8 cellular contexts compared by ENCODE assay signal in genomic region chr22:44025171-44026065, GRCh38. TPM values are rescaled to one million over a fixed set of nuclear protein-coding genes. Genes with fewer than 3 reads are reported as not detected.
DNase-seq lines count a peak whose midpoint lies in the region; ATAC-seq and TF ChIP-seq lines count a peak whose summit lies in the region.

No MANE protein-coding gene starts in this region.

- no peaks in the 10 kb centered on the region for H3K9me3 Mint-ChIP-seq in activated T-cell treated with anti-CD3 and anti-CD28 coated beads, Interleukin-2, amount 50 U/mL, for 4 hours
- no peaks in the 10 kb centered on the region for H3K9me3 Mint-ChIP-seq in effector memory CD8-positive, alpha-beta T cell

- peak overlapping the region; percentile 82 for H3K4me2 ChIP-seq in parathyroid adenoma (ENCODE audit: low read length)

- peaks cover 33% of the 10 kb centered on the region for H3K4me1 Mint-ChIP-seq in activated T-cell treated with anti-CD3 and anti-CD28 coated beads, Interleukin-2, amount 50 U/mL, for 4 hours (ENCODE audit: low read depth)
- H3K4me1 Mint-ChIP-seq in effector memory CD8-positive, alpha-beta T cell (ENCODE audit: low read depth in 2 of 2), result peaks cover 30 to 35% of the 10 kb centered on the region in 2 donors

- no peaks in the 10 kb centered on the region for H3K36me3 ChIP-seq in Peyer's patch
- H3K36me3 ChIP-seq in parathyroid adenoma (ENCODE audit: control insufficient read depth, insufficient read depth, low read length), result no peaks in the 10 kb centered on the region

- no peaks in the 10 kb centered on the region for H3K79me2 ChIP-seq in parathyroid adenoma

- peak in 1 of 2 donors; percentile 19 for TF ChIP-seq POLR2A in Peyer's patch (IDR thresholded peaks at IDR 0.05)

- DNase-seq in activated T-cell treated with anti-CD3 and anti-CD28 coated beads, Interleukin-2, amount 50 U/mL, for 4 hours, result no peak
- DNase-seq in activated T-cell treated with anti-CD3 and anti-CD28 coated beads for 4 hours (no peak), Peyer's patch (peak in 2 of 3 donors; percentile 92 to 93), NCI-H2081 (lab: John Stamatoyannopoulos, UW) (no peak), NCI-H1048 (lab: John Stamatoyannopoulos, UW) (no peak)
- no peak for DNase-seq in effector memory CD8-positive, alpha-beta T cell

- ATAC-seq in activated T-cell treated with anti-CD3 and anti-CD28 coated beads, Interleukin-2, amount 50 U/mL, for 4 hours, result no peak
- ATAC-seq in HG02884 (IDR thresholded peaks at IDR 0.05; ENCODE audit: unreplicated experiment), result peak; percentile 64
- no peak for ATAC-seq in effector memory CD8-positive, alpha-beta T cell (replicated peaks)

- H3K4me3 ChIP-seq in Peyer's patch (peak overlapping the region; percentile 62 to 82 (median 66)), parathyroid adenoma (ENCODE audit: low read depth, low read length) (peak overlapping the region; percentile 54)

- H3K4me1 ChIP-seq in Peyer's patch (peaks cover 0 to 12% (median 8%) of the 10 kb centered on the region in 4 donors), parathyroid adenoma (no peaks in the 10 kb centered on the region)

- peak overlapping the region; percentile 78 for H3K4me3 Mint-ChIP-seq in activated T-cell treated with anti-CD3 and anti-CD28 coated beads, Interleukin-2, amount 50 U/mL, for 4 hours
- H3K4me3 Mint-ChIP-seq in effector memory CD8-positive, alpha-beta T cell, result peak overlapping the region; percentile 74 to 80

- peaks cover 29% of the 10 kb centered on the region for H3K27me3 Mint-ChIP-seq in activated T-cell treated with anti-CD3 and anti-CD28 coated beads, Interleukin-2, amount 50 U/mL, for 4 hours (ENCODE audit: low read depth)
- no peaks in the 10 kb centered on the region for H3K27me3 Mint-ChIP-seq in effector memory CD8-positive, alpha-beta T cell

- H3K27ac Mint-ChIP-seq in effector memory CD8-positive, alpha-beta T cell, result peak overlapping the region; percentile 95 to 97

- no peak for TF ChIP-seq CTCF in Peyer's patch (IDR thresholded peaks at IDR 0.05)
- TF ChIP-seq CTCF in parathyroid adenoma (IDR thresholded peaks at IDR 0.05), result no peak

- H3K27me3 ChIP-seq in Peyer's patch, result no peaks in the 10 kb centered on the region
- no peaks in the 10 kb centered on the region for H3K27me3 ChIP-seq in parathyroid adenoma (ENCODE audit: control insufficient read depth, insufficient read depth, low read length)

- H3K36me3 Mint-ChIP-seq in activated T-cell treated with anti-CD3 and anti-CD28 coated beads, Interleukin-2, amount 50 U/mL, for 4 hours (ENCODE audit: insufficient read depth), result no peaks in the 10 kb centered on the region
- H3K36me3 Mint-ChIP-seq in effector memory CD8-positive, alpha-beta T cell (ENCODE audit: insufficient read depth), result peaks cover 13% of the 10 kb centered on the region

- no peaks in the 10 kb centered on the region for H3K9me3 ChIP-seq in Peyer's patch
- H3K9me3 ChIP-seq in parathyroid adenoma (ENCODE audit: control insufficient read depth, low read length), result no peaks in the 10 kb centered on the region

- H3K9ac ChIP-seq in parathyroid adenoma, result no peak overlapping the region

- peak overlapping the region; percentile 80 to 89 (median 86) for H3K27ac ChIP-seq in Peyer's patch
- H3K27ac ChIP-seq in parathyroid adenoma, result peak overlapping the region; percentile 79

- H2AFZ ChIP-seq in parathyroid adenoma, result no peak overlapping the region

RNA-seq across cellular contexts. Expression of gene PARVB, which starts 1.3 kb away (rescaled TPM):
- total RNA-seq in activated T-cell treated with anti-CD3 and anti-CD28 coated beads, Interleukin-2, amount 50 U/mL, for 4 hours, result 10 to 100 TPM; 15.1 to 21.5 (median 19.6) TPM
- total RNA-seq in Peyer's patch, result 10 to 100 TPM in 1 of 4 donors, 1 to 10 TPM in 3; 1.8 to 71.8 (median 7.7) TPM

Comparison
In these comparisons a context has a peak if more than half of its experiments do, and no peak if none do; other contexts are left out.
1. DNase-seq: peak in Peyer's patch (2 of 3); none in activated T-cell treated with anti-CD3 and anti-CD28 coated beads, Interleukin-2, amount 50 U/mL, for 4 hours (single experiment), activated T-cell treated with anti-CD3 and anti-CD28 coated beads for 4 hours (single experiment), effector memory CD8-positive, alpha-beta T cell (0 of 3), NCI-H2081 (0 of 2) and NCI-H1048 (single experiment).